ENCODE assay signal across 2 cellular contexts in the genomic region with DNA sequence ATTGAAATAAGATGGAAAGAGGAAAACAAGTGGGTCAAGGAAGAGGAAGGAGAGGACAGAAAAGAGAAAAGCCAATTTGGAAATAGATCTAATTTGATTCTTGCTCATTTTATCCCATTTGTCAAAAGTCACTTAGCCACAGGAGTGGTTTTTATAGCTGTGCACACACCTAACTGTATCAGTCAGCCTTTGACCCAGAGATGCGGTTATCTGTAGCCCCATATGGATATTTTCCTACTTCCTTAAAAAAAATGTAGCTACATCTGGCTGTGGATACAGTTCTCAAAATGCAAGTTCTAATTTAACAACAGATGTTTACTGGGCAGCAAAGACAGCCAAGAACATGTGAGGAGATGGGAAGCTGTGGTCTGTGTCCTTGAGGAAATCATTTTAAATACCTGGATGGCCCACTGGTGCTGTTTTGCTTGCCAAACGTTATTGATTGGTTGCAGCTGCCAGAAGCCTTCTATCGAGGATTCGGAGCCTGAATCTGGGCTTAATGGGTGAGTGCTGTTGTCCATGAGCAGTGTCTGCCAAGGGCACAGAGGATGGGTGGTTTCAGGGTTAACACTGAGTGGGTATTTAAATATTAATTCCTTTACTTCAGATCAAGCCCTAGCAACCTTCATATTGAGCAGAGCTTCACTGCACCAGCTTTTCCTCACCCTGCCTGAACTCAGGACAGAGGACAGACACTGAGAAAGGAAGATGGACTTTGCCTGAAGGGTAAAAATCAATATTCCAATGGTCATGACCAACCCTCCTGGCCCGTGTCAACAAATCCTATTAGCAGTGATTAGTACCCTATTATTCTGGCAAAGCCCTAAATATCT.
A peak's percentile ranks its signal among the peaks of the same experiment; 100 is the strongest.
TF ChIP-seq lines count a peak whose summit lies in the region.

No MANE protein-coding gene starts in this region.

TF ChIP-seq in SK-N-SH treated with all-trans-retinoic acid at 6 μM for 48 hours, 23 proteins besides CTCF, POLR2A, EP300 and RAD21 (continued from another document):
- no peak for TF ChIP-seq ESRRG (CRISPR knock-in tag; IDR thresholded peaks at IDR 0.05)
- TF ChIP-seq ZC3H10 (CRISPR knock-in tag; IDR thresholded peaks at IDR 0.05) = no peak

TF ChIP-seq in HepG2, 621 proteins besides CTCF, POLR2A, EP300 and RAD21 (continued from another document and continues in another):
- TF ChIP-seq ELK4 (CRISPR knock-in tag; IDR thresholded peaks at IDR 0.05; ENCODE audit: borderline replicate concordance) = no peak
- no peak for TF ChIP-seq ZFAT (CRISPR knock-in tag; conservative IDR thresholded peaks at IDR 0.05)
- TF ChIP-seq FOXA3 (CRISPR knock-in tag; IDR thresholded peaks at IDR 0.05) = peak; percentile 35; the same call in 1 of the 2 replicates
- TF ChIP-seq ZNF343 (CRISPR knock-in tag; IDR thresholded peaks at IDR 0.05) = no peak
- no peak for TF ChIP-seq ZKSCAN8 (CRISPR knock-in tag; IDR thresholded peaks at IDR 0.05; ENCODE audit: borderline replicate concordance)
- no peak for TF ChIP-seq HNF1B (CRISPR knock-in tag; IDR thresholded peaks at IDR 0.05)
- TF ChIP-seq CERS6 (CRISPR knock-in tag; IDR thresholded peaks at IDR 0.05) = no peak
- no peak for TF ChIP-seq RFXANK (CRISPR knock-in tag; IDR thresholded peaks at IDR 0.05)
- no peak for TF ChIP-seq MAFK (conservative IDR thresholded peaks at IDR 0.05 in 1 of 2, IDR thresholded peaks at IDR 0.05 in 1 of 2; ENCODE audit: low read length in 2 of 2)
- no peak for TF ChIP-seq REXO4 (CRISPR knock-in tag; IDR thresholded peaks at IDR 0.05; ENCODE audit: borderline replicate concordance)
- no peak for TF ChIP-seq ZNF556 (CRISPR knock-in tag; IDR thresholded peaks at IDR 0.05; ENCODE audit: borderline replicate concordance)
- TF ChIP-seq SKI (IDR thresholded peaks at IDR 0.05; ENCODE audit: partially characterized antibody) = no peak
- no peak for TF ChIP-seq CHD4 (IDR thresholded peaks at IDR 0.05; ENCODE audit: borderline replicate concordance, low read length)
- TF ChIP-seq SATB2 (CRISPR knock-in tag; IDR thresholded peaks at IDR 0.05) = 0 out of 2 replicates have a peak, but pooled peaks have one; percentile 71
- no peak for TF ChIP-seq XBP1 (CRISPR knock-in tag; IDR thresholded peaks at IDR 0.05)
- no peak for TF ChIP-seq ZNF850 (CRISPR knock-in tag; conservative IDR thresholded peaks at IDR 0.05)
- TF ChIP-seq CHCHD3 (CRISPR knock-in tag; IDR thresholded peaks at IDR 0.05) = no peak
- no peak for TF ChIP-seq ZNF619 (CRISPR knock-in tag; IDR thresholded peaks at IDR 0.05)
- no peak for TF ChIP-seq SUZ12 (IDR thresholded peaks at IDR 0.05; ENCODE audit: low read depth, low read length)
- TF ChIP-seq ZNF841 (CRISPR knock-in tag; IDR thresholded peaks at IDR 0.05; ENCODE audit: borderline replicate concordance) = no peak
- no peak for TF ChIP-seq SETDB1 (CRISPR knock-in tag; IDR thresholded peaks at IDR 0.05; ENCODE audit: borderline replicate concordance)
- TF ChIP-seq FOXK2 (IDR thresholded peaks at IDR 0.05) = no peak
- no peak for TF ChIP-seq LCORL (IDR thresholded peaks at IDR 0.05)
- 0 out of 2 replicates have a peak, but pooled peaks have one; percentile 38 for TF ChIP-seq LCORL (CRISPR knock-in tag; IDR thresholded peaks at IDR 0.05)
- TF ChIP-seq ZMYM3 (CRISPR knock-in tag; IDR thresholded peaks at IDR 0.05) = peak; percentile 41; the same call in 1 of the 2 replicates
- TF ChIP-seq ZBTB34 (CRISPR knock-in tag; IDR thresholded peaks at IDR 0.05) = peak; percentile 54; the same call in 1 of the 2 replicates
- no peak for TF ChIP-seq ELF4 (CRISPR knock-in tag; IDR thresholded peaks at IDR 0.05; ENCODE audit: borderline replicate concordance)
- no peak for TF ChIP-seq PBX3 (CRISPR knock-in tag; IDR thresholded peaks at IDR 0.05; ENCODE audit: borderline replicate concordance)
- TF ChIP-seq, protein P1, sequence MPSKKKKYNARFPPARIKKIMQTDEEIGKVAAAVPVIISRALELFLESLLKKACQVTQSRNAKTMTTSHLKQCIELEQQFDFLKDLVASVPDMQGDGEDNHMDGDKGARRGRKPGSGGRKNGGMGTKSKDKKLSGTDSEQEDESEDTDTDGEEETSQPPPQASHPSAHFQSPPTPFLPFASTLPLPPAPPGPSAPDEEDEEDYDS (CRISPR knock-in tag; IDR thresholded peaks at IDR 0.05) = no peak
- no peak for TF ChIP-seq ZNF414 (CRISPR knock-in tag; IDR thresholded peaks at IDR 0.05)
- TF ChIP-seq JDP2 (CRISPR knock-in tag; IDR thresholded peaks at IDR 0.05; ENCODE audit: borderline replicate concordance) = no peak
- TF ChIP-seq SAFB2 (CRISPR knock-in tag; IDR thresholded peaks at IDR 0.05; ENCODE audit: borderline replicate concordance, low read depth) = no peak
- TF ChIP-seq SOX6 (IDR thresholded peaks at IDR 0.05) = no peak
- TF ChIP-seq SOX6 (CRISPR knock-in tag; IDR thresholded peaks at IDR 0.05) = peak; percentile 37; the same call in 1 of the 2 replicates
- no peak for TF ChIP-seq ZNF337 (CRISPR knock-in tag; IDR thresholded peaks at IDR 0.05; ENCODE audit: borderline replicate concordance, low read depth)
- TF ChIP-seq NCOR1 (IDR thresholded peaks at IDR 0.05; ENCODE audit: borderline replicate concordance, low read length) = peak; percentile 47; the same call in 1 of the 2 replicates
- TF ChIP-seq, protein P2, sequence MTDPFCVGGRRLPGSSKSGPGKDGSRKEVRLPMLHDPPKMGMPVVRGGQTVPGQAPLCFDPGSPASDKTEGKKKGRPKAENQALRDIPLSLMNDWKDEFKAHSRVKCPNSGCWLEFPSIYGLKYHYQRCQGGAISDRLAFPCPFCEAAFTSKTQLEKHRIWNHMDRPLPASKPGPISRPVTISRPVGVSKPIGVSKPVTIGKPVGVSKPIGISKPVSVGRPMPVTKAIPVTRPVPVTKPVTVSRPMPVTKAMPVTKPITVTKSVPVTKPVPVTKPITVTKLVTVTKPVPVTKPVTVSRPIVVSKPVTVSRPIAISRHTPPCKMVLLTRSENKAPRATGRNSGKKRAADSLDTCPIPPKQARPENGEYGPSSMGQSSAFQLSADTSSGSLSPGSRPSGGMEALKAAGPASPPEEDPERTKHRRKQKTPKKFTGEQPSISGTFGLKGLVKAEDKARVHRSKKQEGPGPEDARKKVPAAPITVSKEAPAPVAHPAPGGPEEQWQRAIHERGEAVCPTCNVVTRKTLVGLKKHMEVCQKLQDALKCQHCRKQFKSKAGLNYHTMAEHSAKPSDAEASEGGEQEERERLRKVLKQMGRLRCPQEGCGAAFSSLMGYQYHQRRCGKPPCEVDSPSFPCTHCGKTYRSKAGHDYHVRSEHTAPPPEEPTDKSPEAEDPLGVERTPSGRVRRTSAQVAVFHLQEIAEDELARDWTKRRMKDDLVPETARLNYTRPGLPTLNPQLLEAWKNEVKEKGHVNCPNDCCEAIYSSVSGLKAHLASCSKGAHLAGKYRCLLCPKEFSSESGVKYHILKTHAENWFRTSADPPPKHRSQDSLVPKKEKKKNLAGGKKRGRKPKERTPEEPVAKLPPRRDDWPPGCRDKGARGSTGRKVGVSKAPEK (CRISPR knock-in tag; IDR thresholded peaks at IDR 0.05; ENCODE audit: borderline replicate concordance) = no peak
- TF ChIP-seq ZNF20 (CRISPR knock-in tag; IDR thresholded peaks at IDR 0.05) = no peak
- 0 out of 2 replicates have a peak, but pooled peaks have one; percentile 40 for TF ChIP-seq ZNF501 (CRISPR knock-in tag; IDR thresholded peaks at IDR 0.05)
- TF ChIP-seq ZNF530 (CRISPR knock-in tag; IDR thresholded peaks at IDR 0.05; ENCODE audit: low read depth) = no peak
- TF ChIP-seq, protein P3, sequence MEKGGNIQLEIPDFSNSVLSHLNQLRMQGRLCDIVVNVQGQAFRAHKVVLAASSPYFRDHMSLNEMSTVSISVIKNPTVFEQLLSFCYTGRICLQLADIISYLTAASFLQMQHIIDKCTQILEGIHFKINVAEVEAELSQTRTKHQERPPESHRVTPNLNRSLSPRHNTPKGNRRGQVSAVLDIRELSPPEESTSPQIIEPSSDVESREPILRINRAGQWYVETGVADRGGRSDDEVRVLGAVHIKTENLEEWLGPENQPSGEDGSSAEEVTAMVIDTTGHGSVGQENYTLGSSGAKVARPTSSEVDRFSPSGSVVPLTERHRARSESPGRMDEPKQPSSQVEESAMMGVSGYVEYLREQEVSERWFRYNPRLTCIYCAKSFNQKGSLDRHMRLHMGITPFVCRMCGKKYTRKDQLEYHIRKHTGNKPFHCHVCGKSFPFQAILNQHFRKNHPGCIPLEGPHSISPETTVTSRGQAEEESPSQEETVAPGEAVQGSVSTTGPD (CRISPR knock-in tag; IDR thresholded peaks at IDR 0.05) = peak; percentile 46; the same call in 1 of the 2 replicates
- TF ChIP-seq SALL2 (CRISPR knock-in tag; IDR thresholded peaks at IDR 0.05) = no peak
- TF ChIP-seq ERF (CRISPR knock-in tag; IDR thresholded peaks at IDR 0.05) = no peak
- TF ChIP-seq ZNF30 (CRISPR knock-in tag; IDR thresholded peaks at IDR 0.05) = no peak
- TF ChIP-seq DNMT1 (CRISPR knock-in tag; IDR thresholded peaks at IDR 0.05) = no peak
- no peak for TF ChIP-seq HNRNPH1 (optimal IDR thresholded peaks at IDR 0.05; ENCODE audit: low read depth, low read length)
- no peak for TF ChIP-seq SP2 (CRISPR knock-in tag; IDR thresholded peaks at IDR 0.05)
- TF ChIP-seq HCFC1 (IDR thresholded peaks at IDR 0.05; ENCODE audit: low read depth, low read length) = no peak
- no peak for TF ChIP-seq ZNF335 (CRISPR knock-in tag; IDR thresholded peaks at IDR 0.05)
- no peak for TF ChIP-seq ZNF614 (CRISPR knock-in tag; IDR thresholded peaks at IDR 0.05; ENCODE audit: borderline replicate concordance)
- TF ChIP-seq ZNF710 (CRISPR knock-in tag; IDR thresholded peaks at IDR 0.05; ENCODE audit: borderline replicate concordance) = no peak
- TF ChIP-seq ZMYM4 (CRISPR knock-in tag; IDR thresholded peaks at IDR 0.05) = peak; percentile 63; the same call in 1 of the 2 replicates
